ENCODE assay signal across 14 cellular contexts in genomic region chr2:29455202-29455885, GRCh38.
A peak's percentile ranks its signal among the peaks of the same experiment; 100 is the strongest.
DNase-seq lines count a peak whose midpoint lies in the region; ATAC-seq and TF ChIP-seq lines count a peak whose summit lies in the region.
"Had no signal": no experiment of that assay in that cellular context is flagged by ENCODE, and none has a peak within 500 bp of the region (broad histone marks: within the 10 kb centered on the region; RNA-seq: fewer than 3 reads in every experiment).

No MANE protein-coding gene starts in this region.

- H2AFZ ChIP-seq in GM23338, result peak overlapping the region; percentile 78; the same call in 1 of the 2 replicates
- H2AFZ ChIP-seq: hepatocyte had no signal

- H3K36me3 Mint-ChIP-seq in GM23338 (ENCODE audit: low read depth), result no peaks in the 10 kb centered on the region
- no peaks in the 10 kb centered on the region for H3K36me3 Mint-ChIP-seq in activated CD8-positive, alpha-beta T cell treated with anti-CD3 and anti-CD28 coated beads, Interleukin-2, amount 10 ng/mL, durations not matched to agents 7 days and 5 days (ENCODE audit: low read depth)

- no peak overlapping the region for H3K4me2 ChIP-seq in GM23338
- H3K4me2 ChIP-seq: hepatocyte had no signal

- H4K20me1 ChIP-seq in GM23338 (replicated peaks; ENCODE audit: insufficient read depth), result no peaks in the 10 kb centered on the region; the same call in 1 of the 2 replicates

- no peaks in the 10 kb centered on the region for H3K79me2 ChIP-seq in GM23338 (replicated peaks; ENCODE audit: insufficient read depth)
- H3K79me2 ChIP-seq: hepatocyte had no signal

- ATAC-seq in GM23338 (no peak), sciatic nerve (peak; percentile 62), GM18498 (IDR thresholded peaks at IDR 0.05; ENCODE audit: unreplicated experiment) (no peak)
- no peak for ATAC-seq in activated CD8-positive, alpha-beta T cell treated with anti-CD3 and anti-CD28 coated beads, Interleukin-2, amount 10 ng/mL, durations not matched to agents 7 days and 5 days
- ATAC-seq: left colon had no signal

- DNase-seq in GM23338 (ENCODE audit: low spot score) (no peak), SK-MEL-5 (ENCODE audit: low read depth, low spot score) (peak; percentile 100), fibroblast of peridontal ligament (ENCODE audit: extremely low read depth) (peak; percentile 64), sciatic nerve (ENCODE audit: low spot score) (no peak), HT-29 (ENCODE audit: low spot score) (no peak)
- DNase-seq in activated CD8-positive, alpha-beta T cell treated with anti-CD3 and anti-CD28 coated beads, Interleukin-2, amount 10 ng/mL, durations not matched to agents 7 days and 5 days, result no peak
- DNase-seq in activated naive CD4-positive, alpha-beta T cell treated with Interleukin-2 at 50 U/mL for 16 hours, result no peak
- DNase-seq: activated CD4-positive, alpha-beta T cell treated with anti-CD3 and anti-CD28 coated beads, Interleukin-2, amount 10 ng/mL, durations not matched to agents 7 days and 5 days; GF-D8; left colon; NCI-H1436; stimulated activated CD4-positive, alpha-beta T cell treated with anti-CD3 and anti-CD28 coated beads, Interleukin-4, amount 100 ng/mL, for 1 hour had no signal

- no peaks in the 10 kb centered on the region for H3K9me3 Mint-ChIP-seq in GM23338
- H3K9me3 Mint-ChIP-seq in activated CD8-positive, alpha-beta T cell treated with anti-CD3 and anti-CD28 coated beads, Interleukin-2, amount 10 ng/mL, durations not matched to agents 7 days and 5 days (ENCODE audit: insufficient read depth), result no peaks in the 10 kb centered on the region
- H3K9me3 Mint-ChIP-seq: activated CD4-positive, alpha-beta T cell treated with anti-CD3 and anti-CD28 coated beads, Interleukin-2, amount 10 ng/mL, durations not matched to agents 7 days and 5 days had no signal

- POLR2A ChIA-PET in activated CD8-positive, alpha-beta T cell treated with anti-CD3 and anti-CD28 coated beads, Interleukin-2, amount 10 ng/mL, durations not matched to agents 7 days and 5 days (lab: Charles Lee), result no interaction called here

- CTCF ChIA-PET in activated CD8-positive, alpha-beta T cell treated with anti-CD3 and anti-CD28 coated beads, Interleukin-2, amount 10 ng/mL, durations not matched to agents 7 days and 5 days (lab: Charles Lee), result no interaction called here

- no peaks in the 10 kb centered on the region for H3K36me3 ChIP-seq in GM23338 (ENCODE audit: insufficient read depth)

- no peaks in the 10 kb centered on the region; the same call in 1 of the 2 replicates for H3K9me2 ChIP-seq in GM23338 (ENCODE audit: insufficient read depth)

- no peaks in the 10 kb centered on the region for H3K4me1 ChIP-seq in GM23338 (ENCODE audit: insufficient read depth)

- H3K4me1 Mint-ChIP-seq in GM23338, result peaks cover 5% of the 10 kb centered on the region; the same call in 1 of the 3 replicates
- H3K4me1 Mint-ChIP-seq in activated CD8-positive, alpha-beta T cell treated with anti-CD3 and anti-CD28 coated beads, Interleukin-2, amount 10 ng/mL, durations not matched to agents 7 days and 5 days (ENCODE audit: low read depth), result no peaks in the 10 kb centered on the region
- H3K4me1 Mint-ChIP-seq: activated CD4-positive, alpha-beta T cell treated with anti-CD3 and anti-CD28 coated beads, Interleukin-2, amount 10 ng/mL, durations not matched to agents 7 days and 5 days had no signal

- H3K27me3 Mint-ChIP-seq in GM23338 (ENCODE audit: insufficient read depth, low read depth, poor library complexity), result no peaks in the 10 kb centered on the region
- peaks cover 30% of the 10 kb centered on the region for H3K27me3 Mint-ChIP-seq in activated CD8-positive, alpha-beta T cell treated with anti-CD3 and anti-CD28 coated beads, Interleukin-2, amount 10 ng/mL, durations not matched to agents 7 days and 5 days (ENCODE audit: low read depth)

- no peak overlapping the region for H3K27ac Mint-ChIP-seq in GM23338
- no peak overlapping the region for H3K27ac Mint-ChIP-seq in activated CD8-positive, alpha-beta T cell treated with anti-CD3 and anti-CD28 coated beads, Interleukin-2, amount 10 ng/mL, durations not matched to agents 7 days and 5 days
- H3K27ac Mint-ChIP-seq: activated CD4-positive, alpha-beta T cell treated with anti-CD3 and anti-CD28 coated beads, Interleukin-2, amount 10 ng/mL, durations not matched to agents 7 days and 5 days had no signal

- no peak overlapping the region for H3K4me3 Mint-ChIP-seq in GM23338
- no peak overlapping the region for H3K4me3 Mint-ChIP-seq in activated CD8-positive, alpha-beta T cell treated with anti-CD3 and anti-CD28 coated beads, Interleukin-2, amount 10 ng/mL, durations not matched to agents 7 days and 5 days
- H3K4me3 Mint-ChIP-seq: activated CD4-positive, alpha-beta T cell treated with anti-CD3 and anti-CD28 coated beads, Interleukin-2, amount 10 ng/mL, durations not matched to agents 7 days and 5 days had no signal

- intact Hi-C loops in sciatic nerve (cut with DNase I), result no loop called here

- H3K27me3 ChIP-seq in GM23338 (ENCODE audit: insufficient read depth), result no peaks in the 10 kb centered on the region
- H3K27me3 ChIP-seq: hepatocyte had no signal

- no peak for TF ChIP-seq CTCF in GM23338 (conservative IDR thresholded peaks at IDR 0.05; ENCODE audit: low read depth in 2 of 2)

- no peak overlapping the region for H3K4me3 ChIP-seq in GM23338
- H3K4me3 ChIP-seq: hepatocyte had no signal

- in situ Hi-C loops in SK-MEL-5 (cut with HindIII; ENCODE audit: low pct_unique_long_range_greater_than_20kb, low sequenced_read_pairs), result no loop called here

- H3F3A ChIP-seq in GM23338 (replicated peaks; ENCODE audit: low read depth), result no peaks in the 10 kb centered on the region

- H3K27ac ChIP-seq in GM23338 (ENCODE audit: low read depth), result no peak overlapping the region
- H3K27ac ChIP-seq: hepatocyte had no signal

TF ChIP-seq in GM23338, 12 proteins besides CTCF, POLR2A, EP300 and RAD21 (continues in another document):
- TF ChIP-seq JUNB (IDR thresholded peaks at IDR 0.05; ENCODE audit: unreplicated experiment) (no peak), EZH2 (IDR thresholded peaks at IDR 0.05; ENCODE audit: low read depth, unreplicated experiment) (no peak), STAT1 (IDR thresholded peaks at IDR 0.05; ENCODE audit: unreplicated experiment) (no peak), NANOG (IDR thresholded peaks at IDR 0.05; ENCODE audit: borderline replicate concordance) (no peak), CREB1 (CRISPR knock-in tag; IDR thresholded peaks at IDR 0.05; ENCODE audit: low read depth) (no peak)
- TF ChIP-seq, protein P1, sequence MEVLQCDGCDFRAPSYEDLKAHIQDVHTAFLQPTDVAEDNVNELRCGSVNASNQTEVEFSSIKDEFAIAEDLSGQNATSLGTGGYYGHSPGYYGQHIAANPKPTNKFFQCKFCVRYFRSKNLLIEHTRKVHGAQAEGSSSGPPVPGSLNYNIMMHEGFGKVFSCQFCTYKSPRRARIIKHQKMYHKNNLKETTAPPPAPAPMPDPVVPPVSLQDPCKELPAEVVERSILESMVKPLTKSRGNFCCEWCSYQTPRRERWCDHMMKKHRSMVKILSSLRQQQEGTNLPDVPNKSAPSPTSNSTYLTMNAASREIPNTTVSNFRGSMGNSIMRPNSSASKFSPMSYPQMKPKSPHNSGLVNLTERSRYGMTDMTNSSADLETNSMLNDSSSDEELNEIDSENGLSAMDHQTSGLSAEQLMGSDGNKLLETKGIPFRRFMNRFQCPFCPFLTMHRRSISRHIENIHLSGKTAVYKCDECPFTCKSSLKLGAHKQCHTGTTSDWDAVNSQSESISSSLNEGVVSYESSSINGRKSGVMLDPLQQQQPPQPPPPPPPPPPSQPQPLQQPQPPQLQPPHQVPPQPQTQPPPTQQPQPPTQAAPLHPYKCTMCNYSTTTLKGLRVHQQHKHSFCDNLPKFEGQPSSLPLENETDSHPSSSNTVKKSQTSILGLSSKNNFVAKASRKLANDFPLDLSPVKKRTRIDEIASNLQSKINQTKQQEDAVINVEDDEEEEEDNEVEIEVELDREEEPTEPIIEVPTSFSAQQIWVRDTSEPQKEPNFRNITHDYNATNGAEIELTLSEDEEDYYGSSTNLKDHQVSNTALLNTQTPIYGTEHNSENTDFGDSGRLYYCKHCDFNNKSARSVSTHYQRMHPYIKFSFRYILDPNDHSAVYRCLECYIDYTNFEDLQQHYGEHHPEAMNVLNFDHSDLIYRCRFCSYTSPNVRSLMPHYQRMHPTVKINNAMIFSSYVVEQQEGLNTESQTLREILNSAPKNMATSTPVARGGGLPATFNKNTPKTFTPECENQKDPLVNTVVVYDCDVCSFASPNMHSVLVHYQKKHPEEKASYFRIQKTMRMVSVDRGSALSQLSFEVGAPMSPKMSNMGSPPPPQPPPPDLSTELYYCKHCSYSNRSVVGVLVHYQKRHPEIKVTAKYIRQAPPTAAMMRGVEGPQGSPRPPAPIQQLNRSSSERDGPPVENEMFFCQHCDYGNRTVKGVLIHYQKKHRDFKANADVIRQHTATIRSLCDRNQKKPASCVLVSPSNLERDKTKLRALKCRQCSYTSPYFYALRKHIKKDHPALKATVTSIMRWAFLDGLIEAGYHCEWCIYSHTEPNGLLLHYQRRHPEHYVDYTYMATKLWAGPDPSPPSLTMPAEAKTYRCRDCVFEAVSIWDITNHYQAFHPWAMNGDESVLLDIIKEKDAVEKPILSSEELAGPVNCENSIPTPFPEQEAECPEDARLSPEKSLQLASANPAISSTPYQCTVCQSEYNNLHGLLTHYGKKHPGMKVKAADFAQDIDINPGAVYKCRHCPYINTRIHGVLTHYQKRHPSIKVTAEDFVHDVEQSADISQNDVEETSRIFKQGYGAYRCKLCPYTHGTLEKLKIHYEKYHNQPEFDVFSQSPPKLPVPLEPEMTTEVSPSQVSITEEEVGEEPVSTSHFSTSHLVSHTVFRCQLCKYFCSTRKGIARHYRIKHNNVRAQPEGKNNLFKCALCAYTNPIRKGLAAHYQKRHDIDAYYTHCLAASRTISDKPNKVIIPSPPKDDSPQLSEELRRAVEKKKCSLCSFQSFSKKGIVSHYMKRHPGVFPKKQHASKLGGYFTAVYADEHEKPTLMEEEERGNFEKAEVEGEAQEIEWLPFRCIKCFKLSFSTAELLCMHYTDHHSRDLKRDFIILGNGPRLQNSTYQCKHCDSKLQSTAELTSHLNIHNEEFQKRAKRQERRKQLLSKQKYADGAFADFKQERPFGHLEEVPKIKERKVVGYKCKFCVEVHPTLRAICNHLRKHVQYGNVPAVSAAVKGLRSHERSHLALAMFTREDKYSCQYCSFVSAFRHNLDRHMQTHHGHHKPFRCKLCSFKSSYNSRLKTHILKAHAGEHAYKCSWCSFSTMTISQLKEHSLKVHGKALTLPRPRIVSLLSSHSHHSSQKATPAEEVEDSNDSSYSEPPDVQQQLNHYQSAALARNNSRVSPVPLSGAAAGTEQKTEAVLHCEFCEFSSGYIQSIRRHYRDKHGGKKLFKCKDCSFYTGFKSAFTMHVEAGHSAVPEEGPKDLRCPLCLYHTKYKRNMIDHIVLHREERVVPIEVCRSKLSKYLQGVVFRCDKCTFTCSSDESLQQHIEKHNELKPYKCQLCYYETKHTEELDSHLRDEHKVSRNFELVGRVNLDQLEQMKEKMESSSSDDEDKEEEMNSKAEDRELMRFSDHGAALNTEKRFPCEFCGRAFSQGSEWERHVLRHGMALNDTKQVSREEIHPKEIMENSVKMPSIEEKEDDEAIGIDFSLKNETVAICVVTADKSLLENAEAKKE (CRISPR knock-in tag; IDR thresholded peaks at IDR 0.05), result no peak

Comparison
In these comparisons a context has a peak if more than half of its experiments do, and no peak if none do; other contexts are left out.
1. DNase-seq: peak in SK-MEL-5 (single experiment) and fibroblast of peridontal ligament (single experiment); none in GM23338 (single experiment), sciatic nerve (single experiment), activated CD8-positive, alpha-beta T cell treated with anti-CD3 and anti-CD28 coated beads, Interleukin-2, amount 10 ng/mL, durations not matched to agents 7 days and 5 days (single experiment), HT-29 (single experiment) and activated naive CD4-positive, alpha-beta T cell treated with Interleukin-2 at 50 U/mL for 16 hours (single experiment).